ENCODE assay signal across 8 cellular contexts in genomic region chr6:130018830-130019795, GRCh38. TPM values are rescaled to one million over a fixed set of nuclear protein-coding genes. Genes with fewer than 3 reads are reported as not detected.
DNase-seq lines count a peak whose midpoint lies in the region; ATAC-seq and TF ChIP-seq lines count a peak whose summit lies in the region.

No MANE protein-coding gene starts in this region.

- DNase-seq in DMS153 treated with DMSO at 0.1 percent for 48 hours (lab: John Stamatoyannopoulos, UW; ENCODE audit: unreplicated experiment) (peak; percentile 8), DMS153 (lab: John Stamatoyannopoulos, UW) (no peak), OCI-LY7 (ENCODE audit: low spot score) (peak; percentile 38), fibroblast of the aortic adventitia (ENCODE audit: low read depth) (peak; percentile 36), type B pancreatic cell (ENCODE audit: extremely low spot score, unreplicated experiment) (peak; percentile 68)
- peak; percentile 14 for DNase-seq in activated T-helper 2 cell treated with anti-CD3 and anti-CD28 coated beads, Interferon-gamma antibody, Interleukin-2, Interleukin-4, amounts not matched to agents 10 μg/mL and 5 μg/mL and 100 μg/mL, durations not matched to agents 14 hours and 24 hours and 36 hours (ENCODE audit: low spot score)
- DNase-seq in natural killer cell treated with Interleukin-12 subunit alpha and Interleukin-12 subunit beta and Interleukin-15 and Interleukin-18, amount 100 ng/mL, for 72 hours (ENCODE audit: low spot score), result no peak

- peaks cover 6% of the 10 kb centered on the region for H3K36me3 Mint-ChIP-seq in activated T-helper 2 cell treated with anti-CD3 and anti-CD28 coated beads, Interferon-gamma antibody, Interleukin-2, Interleukin-4, amounts not matched to agents 10 μg/mL and 5 μg/mL and 100 μg/mL, durations not matched to agents 14 hours and 24 hours and 36 hours (ENCODE audit: low read depth)
- peaks cover 7% of the 10 kb centered on the region for H3K36me3 Mint-ChIP-seq in natural killer cell treated with Interleukin-12 subunit alpha and Interleukin-12 subunit beta and Interleukin-15 and Interleukin-18, amount 100 ng/mL, for 72 hours
- no peaks in the 10 kb centered on the region for H3K36me3 Mint-ChIP-seq in type B pancreatic cell

- H3K4me2 ChIP-seq in OCI-LY7 (ENCODE audit: low read length), result peak overlapping the region; percentile 88

- peak overlapping the region; percentile 18 for H3K27ac ChIP-seq in OCI-LY7 (ENCODE audit: low read depth, low read length, poor library complexity, severe bottlenecking)

- BruUV-seq in OCI-LY7 (replicated peaks; lab: Mats Ljungman, UMichigan), result no TSS peak

- POLR2A ChIA-PET in OCI-LY7 (lab: Charles Lee), result interaction anchor here (0.6 kb wide), 2 partner anchors 105 to 411 kb away, joined by 3 to 4 read pairs; no protein-coding TSS in a partner anchor

- H3K36me3 ChIP-seq in OCI-LY7 (ENCODE audit: insufficient read depth, low read length), result no peaks in the 10 kb centered on the region

- H3K4me1 Mint-ChIP-seq in activated T-helper 2 cell treated with anti-CD3 and anti-CD28 coated beads, Interferon-gamma antibody, Interleukin-2, Interleukin-4, amounts not matched to agents 10 μg/mL and 5 μg/mL and 100 μg/mL, durations not matched to agents 14 hours and 24 hours and 36 hours (ENCODE audit: low read depth), result peaks cover 8% of the 10 kb centered on the region
- peaks cover 14 to 16% of the 10 kb centered on the region in 2 donors for H3K4me1 Mint-ChIP-seq in natural killer cell treated with Interleukin-12 subunit alpha and Interleukin-12 subunit beta and Interleukin-15 and Interleukin-18, amount 100 ng/mL, for 72 hours (ENCODE audit: low read depth in 2 of 2)
- no peaks in the 10 kb centered on the region for H3K4me1 Mint-ChIP-seq in type B pancreatic cell (ENCODE audit: unreplicated experiment)

- H3K4me1 ChIP-seq in OCI-LY7 (ENCODE audit: insufficient read depth, low read length, poor library complexity, severe bottlenecking), result peaks cover 9% of the 10 kb centered on the region

- H2AFZ ChIP-seq in OCI-LY7 (ENCODE audit: low read length), result peak overlapping the region; percentile 80; the same call in 1 of the 2 replicates

- peaks cover 23% of the 10 kb centered on the region for H3K27me3 Mint-ChIP-seq in activated T-helper 2 cell treated with anti-CD3 and anti-CD28 coated beads, Interferon-gamma antibody, Interleukin-2, Interleukin-4, amounts not matched to agents 10 μg/mL and 5 μg/mL and 100 μg/mL, durations not matched to agents 14 hours and 24 hours and 36 hours (ENCODE audit: low read depth)
- no peaks in the 10 kb centered on the region for H3K27me3 Mint-ChIP-seq in natural killer cell treated with Interleukin-12 subunit alpha and Interleukin-12 subunit beta and Interleukin-15 and Interleukin-18, amount 100 ng/mL, for 72 hours
- H3K27me3 Mint-ChIP-seq in type B pancreatic cell, result no peaks in the 10 kb centered on the region

- H3K4me3 Mint-ChIP-seq in activated T-helper 2 cell treated with anti-CD3 and anti-CD28 coated beads, Interferon-gamma antibody, Interleukin-2, Interleukin-4, amounts not matched to agents 10 μg/mL and 5 μg/mL and 100 μg/mL, durations not matched to agents 14 hours and 24 hours and 36 hours (ENCODE audit: low read depth), result peak overlapping the region; percentile 99
- H3K4me3 Mint-ChIP-seq in natural killer cell treated with Interleukin-12 subunit alpha and Interleukin-12 subunit beta and Interleukin-15 and Interleukin-18, amount 100 ng/mL, for 72 hours, result peak overlapping the region; percentile 99
- peak overlapping the region; percentile 98 for H3K4me3 Mint-ChIP-seq in type B pancreatic cell

- CTCF ChIA-PET in OCI-LY7 (lab: Charles Lee; ENCODE audit: unreplicated experiment), result no interaction called here

- H3K4me3 ChIP-seq in OCI-LY7 (ENCODE audit: low read depth, low read length, poor library complexity, severe bottlenecking) (peak overlapping the region; percentile 74), fibroblast of the aortic adventitia (ENCODE audit: low read depth, low read length) (peak overlapping the region; percentile 85)

- no peaks in the 10 kb centered on the region for H3K79me2 ChIP-seq in OCI-LY7 (ENCODE audit: insufficient read depth, low read depth, low read length)

- no peaks in the 10 kb centered on the region for H3K9me3 Mint-ChIP-seq in activated T-helper 2 cell treated with anti-CD3 and anti-CD28 coated beads, Interferon-gamma antibody, Interleukin-2, Interleukin-4, amounts not matched to agents 10 μg/mL and 5 μg/mL and 100 μg/mL, durations not matched to agents 14 hours and 24 hours and 36 hours
- H3K9me3 Mint-ChIP-seq in natural killer cell treated with Interleukin-12 subunit alpha and Interleukin-12 subunit beta and Interleukin-15 and Interleukin-18, amount 100 ng/mL, for 72 hours, result no peaks in the 10 kb centered on the region
- no peaks in the 10 kb centered on the region for H3K9me3 Mint-ChIP-seq in type B pancreatic cell

- H3K27ac Mint-ChIP-seq in activated T-helper 2 cell treated with anti-CD3 and anti-CD28 coated beads, Interferon-gamma antibody, Interleukin-2, Interleukin-4, amounts not matched to agents 10 μg/mL and 5 μg/mL and 100 μg/mL, durations not matched to agents 14 hours and 24 hours and 36 hours, result peak overlapping the region; percentile 93
- peak overlapping the region; percentile 83 to 95 for H3K27ac Mint-ChIP-seq in natural killer cell treated with Interleukin-12 subunit alpha and Interleukin-12 subunit beta and Interleukin-15 and Interleukin-18, amount 100 ng/mL, for 72 hours
- H3K27ac Mint-ChIP-seq in type B pancreatic cell, result peak overlapping the region; percentile 98

- intact Hi-C loops in OCI-LY7 (cut with micrococcal nuclease; ENCODE audit: unreplicated experiment), result no loop called here
- intact Hi-C loops in activated T-helper 2 cell treated with anti-CD3 and anti-CD28 coated beads, Interferon-gamma antibody, Interleukin-2, Interleukin-4, amounts not matched to agents 10 μg/mL and 5 μg/mL and 100 μg/mL, durations not matched to agents 14 hours and 24 hours and 36 hours (cut with micrococcal nuclease), result no loop called here

- no peaks in the 10 kb centered on the region for H3K9me2 ChIP-seq in OCI-LY7 (ENCODE audit: insufficient read depth, low read length)

- H4K20me1 ChIP-seq in OCI-LY7 (ENCODE audit: insufficient read depth, low read length), result 0 out of 2 replicates have a peak, but pooled peaks cover 11% of the 10 kb centered on the region

- TF ChIP-seq CTCF in OCI-LY7 (conservative IDR thresholded peaks at IDR 0.05; ENCODE audit: low read length), result no peak
- no peak for TF ChIP-seq CTCF in fibroblast of the aortic adventitia (IDR thresholded peaks at IDR 0.05; ENCODE audit: insufficient read depth, low read length)
- TF ChIP-seq CTCF in type B pancreatic cell (conservative IDR thresholded peaks at IDR 0.05), result no peak

- H3K9me3 ChIP-seq in OCI-LY7 (ENCODE audit: low read length), result no peaks in the 10 kb centered on the region

- ATAC-seq in HG02852 (IDR thresholded peaks at IDR 0.05; ENCODE audit: unreplicated experiment), result peak; percentile 34
- peak; percentile 48 to 55 for ATAC-seq in natural killer cell treated with Interleukin-12 subunit alpha and Interleukin-12 subunit beta and Interleukin-15 and Interleukin-18, amount 100 ng/mL, for 72 hours

RNA-seq across cellular contexts. Expression of gene L3MBTL3, which starts 0.7 kb away (rescaled TPM):
- total RNA-seq in OCI-LY7 (2014; rRNA removed; shearing (Covaris generic)), result 6.4 and 7.9 TPM in 2 replicates
- total RNA-seq in OCI-LY7 (2022) (7.3 and 11.0 TPM in 2 replicates), fibroblast of the aortic adventitia (ENCODE audit: low replicate concordance) (9.8 and 16.4 TPM in 2 replicates), type B pancreatic cell (ENCODE audit: low replicate concordance) (16.6 and 23.8 TPM in 2 replicates)
- total RNA-seq in activated T-helper 2 cell treated with anti-CD3 and anti-CD28 coated beads, Interferon-gamma antibody, Interleukin-2, Interleukin-4, amounts not matched to agents 10 μg/mL and 5 μg/mL and 100 μg/mL, durations not matched to agents 14 hours and 24 hours and 36 hours, result 7.0 and 8.3 TPM in 2 replicates
- total RNA-seq in natural killer cell treated with Interleukin-12 subunit alpha and Interleukin-12 subunit beta and Interleukin-15 and Interleukin-18, amount 100 ng/mL, for 72 hours, result 10 to 100 TPM in 1 of 2 donors, 1 to 10 TPM in 1; 7.4 to 12.5 TPM

Comparison
In these comparisons a context has a peak if more than half of its experiments do, and no peak if none do; other contexts are left out.
1. DNase-seq: peak in DMS153 treated with DMSO at 0.1 percent for 48 hours (single experiment), OCI-LY7 (single experiment), activated T-helper 2 cell treated with anti-CD3 and anti-CD28 coated beads, Interferon-gamma antibody, Interleukin-2, Interleukin-4, amounts not matched to agents 10 μg/mL and 5 μg/mL and 100 μg/mL, durations not matched to agents 14 hours and 24 hours and 36 hours (single experiment), fibroblast of the aortic adventitia (single experiment) and type B pancreatic cell (single experiment); none in DMS153 (single experiment) and natural killer cell treated with Interleukin-12 subunit alpha and Interleukin-12 subunit beta and Interleukin-15 and Interleukin-18, amount 100 ng/mL, for 72 hours (single experiment).
2. Peak in every context shown above with its lines, with median percentiles within 50 percentile points of each other: H3K27ac Mint-ChIP-seq and H3K4me3 Mint-ChIP-seq.